ENCODE assay signal across 21 cellular contexts in the genomic region with DNA sequence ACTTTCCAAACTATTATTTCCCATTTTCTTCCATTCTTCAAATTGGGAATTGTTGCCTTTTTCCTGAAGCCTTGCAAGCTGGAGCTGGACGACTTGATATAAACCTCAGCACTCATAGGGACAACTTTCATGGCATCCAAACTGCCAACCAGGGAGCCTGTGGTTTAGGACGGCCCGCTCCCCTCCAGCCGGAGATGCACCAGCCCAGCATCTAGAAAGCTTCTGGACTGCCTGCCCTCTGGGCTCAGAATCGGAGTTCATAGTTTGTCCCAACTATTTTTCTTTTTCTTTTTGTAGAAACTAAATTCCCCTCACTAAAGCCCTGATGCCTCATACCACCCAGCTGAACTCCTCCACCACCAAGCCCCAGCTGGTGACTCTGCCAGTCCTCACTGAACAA.
"Had no signal": no experiment of that assay in that cellular context is flagged by ENCODE, and none has a peak within 500 bp of the region (broad histone marks: within the 10 kb centered on the region; RNA-seq: fewer than 3 reads in every experiment).

No MANE protein-coding gene starts in this region.

- H3K27ac ChIP-seq: coronary artery, foreskin keratinocyte, parathyroid adenoma, psoas muscle, tibial artery, upper lobe of left lung, vagina had no signal

- H3K4me3 ChIP-seq: coronary artery, lung, psoas muscle, tibial artery, upper lobe of left lung, vagina had no signal

- H3K36me3 ChIP-seq: tibial artery, upper lobe of left lung, vagina had no signal

- H3K9me3 ChIP-seq: vagina had no signal

- DNase-seq: effector CD4-positive, alpha-beta T cell; endodermal cell; erythroblast; foreskin keratinocyte; hippocampal formation; kidney glomerular epithelial cell; mesenchymal stem cell; naive thymus-derived CD4-positive, alpha-beta T cell; nephron progenitor cell; retina; small intestine; stimulated activated CD4-positive, alpha-beta T cell treated with anti-CD3 and anti-CD28 coated beads, Interleukin-2, amount 100 ng/mL, for 48 hours; stimulated activated naive CD4-positive, alpha-beta T cell treated with Interleukin-2 at 50 U/mL for 16 hours; upper lobe of left lung had no signal

- H3K4me1 ChIP-seq: foreskin keratinocyte, parathyroid adenoma, psoas muscle, tibial artery, upper lobe of left lung, vagina had no signal

- ATAC-seq: foreskin keratinocyte; left lobe of liver; naive thymus-derived CD4-positive, alpha-beta T cell; psoas muscle had no signal

- H3K27me3 ChIP-seq: foreskin keratinocyte, upper lobe of left lung, vagina had no signal
